Comparison of ENCODE assay signal across 11 cellular contexts in the genomic region with DNA sequence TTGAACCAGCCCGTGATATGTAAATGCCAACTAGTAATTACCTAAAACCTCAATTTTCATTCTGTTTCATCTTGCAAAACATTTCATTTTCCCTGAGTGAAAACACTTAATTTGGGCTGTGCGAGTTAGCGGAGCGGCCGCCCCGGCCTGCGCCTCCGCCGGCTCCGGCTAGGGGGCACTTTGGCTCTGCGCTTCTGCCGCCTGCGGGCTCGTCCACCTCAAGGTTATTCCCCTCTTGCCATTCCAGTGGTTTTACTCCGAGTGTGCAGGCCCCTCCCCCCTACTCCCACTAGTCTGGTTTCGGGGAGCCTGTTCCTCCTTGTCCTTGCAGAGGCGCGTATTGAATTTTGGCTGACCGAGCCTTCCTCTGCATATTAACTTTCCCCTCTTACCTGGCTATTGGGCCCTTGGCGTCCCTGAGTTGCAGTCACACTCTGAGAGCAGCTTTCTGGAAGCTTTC. TPM values are rescaled to one million over a fixed set of nuclear protein-coding genes. Genes with fewer than 3 reads are reported as not detected.
DNase-seq lines count a peak whose midpoint lies in the region; ATAC-seq, FAIRE-seq and TF ChIP-seq lines count a peak whose summit lies in the region.
"Had no signal": no experiment of that assay in that cellular context is flagged by ENCODE, and none has a peak within 500 bp of the region (broad histone marks: within the 10 kb centered on the region; RNA-seq: fewer than 3 reads in every experiment).

No MANE protein-coding gene starts in this region.

- H3K27ac ChIP-seq in SK-N-SH (ENCODE audit: low read depth in 2 of 2, low read length in 1 of 2): no peak overlapping the region; a peak in 1 of 4 replicates
- H3K27ac ChIP-seq: HL-60, neutrophil had no signal

- ATAC-seq in SK-N-SH treated with all-trans-retinoic acid at 6 μM for 48 hours: no peak
- no peak for ATAC-seq in stimulated activated memory B cell treated with anti-CD40 and anti-IgM and Interleukin-4, amounts not matched to agents 10 μg/mL and 1 μg/mL and 100 μg/mL, for 72 hours

- H4K20me1 ChIP-seq in SK-N-SH (ENCODE audit: insufficient read depth): no peaks in the 10 kb centered on the region; the same call in 1 of the 2 replicates

- H3K27me3 Mint-ChIP-seq in stimulated activated memory B cell treated with anti-CD40 and anti-IgM and Interleukin-4, amounts not matched to agents 10 μg/mL and 1 μg/mL and 100 μg/mL, for 72 hours: no peaks in the 10 kb centered on the region
- H3K27me3 Mint-ChIP-seq: CD4-positive, CD25-positive, alpha-beta regulatory T cell had no signal

- H3K4me1 ChIP-seq in SK-N-SH (ENCODE audit: control insufficient read depth in 1 of 2, insufficient read depth in 2 of 2, low read depth in 1 of 2, low read length in 1 of 2): peaks cover 2 to 31% of the 10 kb centered on the region in 2 experiments; a peak in 3 of 4 replicates

- H3K9me3 ChIP-seq in SK-N-SH: no peaks in the 10 kb centered on the region
- H3K9me3 ChIP-seq: neutrophil had no signal

- peaks cover 17% of the 10 kb centered on the region for H3K4me1 Mint-ChIP-seq in stimulated activated memory B cell treated with anti-CD40 and anti-IgM and Interleukin-4, amounts not matched to agents 10 μg/mL and 1 μg/mL and 100 μg/mL, for 72 hours

- H3F3A ChIP-seq in SK-N-SH (replicated peaks; ENCODE audit: insufficient read depth): peaks cover 30% of the 10 kb centered on the region

- no peak overlapping the region for H2AFZ ChIP-seq in SK-N-SH (ENCODE audit: low read depth)

- H3K27ac Mint-ChIP-seq in stimulated activated memory B cell treated with anti-CD40 and anti-IgM and Interleukin-4, amounts not matched to agents 10 μg/mL and 1 μg/mL and 100 μg/mL, for 72 hours: no peak overlapping the region

- TF ChIP-seq EP300 in SK-N-SH (IDR thresholded peaks at IDR 0.05; ENCODE audit: borderline replicate concordance in 1 of 2, low read depth in 1 of 2, low read length in 1 of 2): no peak

- WGBS in SK-N-SH (ENCODE audit: low lambda C conversion rate): 94% methylated on average over 20 of the region's 20 CpGs

- peaks cover 12% of the 10 kb centered on the region for H3K36me3 Mint-ChIP-seq in stimulated activated memory B cell treated with anti-CD40 and anti-IgM and Interleukin-4, amounts not matched to agents 10 μg/mL and 1 μg/mL and 100 μg/mL, for 72 hours

- peak; percentile 64 for TF ChIP-seq RAD21 in SK-N-SH (IDR thresholded peaks at IDR 0.05; ENCODE audit: low read length)

- no peak for TF ChIP-seq CTCF in SK-N-SH (IDR thresholded peaks at IDR 0.05)

- in situ Hi-C loops in T47D (cut with HindIII; ENCODE audit: low pct_unique_long_range_greater_than_20kb, low sequenced_read_pairs): no loop called here

- no peaks in the 10 kb centered on the region for H3K27me3 ChIP-seq in SK-N-SH (ENCODE audit: insufficient read depth)

- no peak overlapping the region for H3K4me3 Mint-ChIP-seq in stimulated activated memory B cell treated with anti-CD40 and anti-IgM and Interleukin-4, amounts not matched to agents 10 μg/mL and 1 μg/mL and 100 μg/mL, for 72 hours
- H3K4me3 Mint-ChIP-seq: CD4-positive, CD25-positive, alpha-beta regulatory T cell had no signal

- POLR2A ChIA-PET in SK-N-SH (lab: Yijun Ruan, JAX): no interaction called here

- FAIRE-seq in urothelium cell line (lab: Jason Lieb, UNC): no peak

- no peak overlapping the region; a peak in 1 of 4 replicates for H3K4me3 ChIP-seq in SK-N-SH (ENCODE audit: low read depth in 2 of 2, low read length in 1 of 2)

- peak; percentile 73 for DNase-seq in SK-N-SH
- peak; percentile 18 to 83 for DNase-seq in T47D (ENCODE audit: low read depth in 1 of 2, low spot score in 1 of 2)
- DNase-seq in left kidney (ENCODE audit: low read depth, low spot score): peak; percentile 85
- peak; percentile 89 for DNase-seq in urothelium cell line (ENCODE audit: low spot score)
- no peak for DNase-seq in DMS53 (lab: John Stamatoyannopoulos, UW)
- no peak for DNase-seq in DMS79 (lab: John Stamatoyannopoulos, UW)
- DNase-seq: CD4-positive, CD25-positive, alpha-beta regulatory T cell had no signal

- H3K9ac ChIP-seq in SK-N-SH: no peak overlapping the region

- peaks cover 18% of the 10 kb centered on the region; the same call in 1 of the 2 replicates for H3K79me2 ChIP-seq in SK-N-SH (ENCODE audit: insufficient read depth)

- CTCF ChIA-PET in SK-N-SH (lab: Yijun Ruan, JAX): interaction anchor here (1.0 to 3.0 kb wide), 4 partner anchors 10 to 36 kb away, joined by 3 to 10 read pairs (median 4); no protein-coding TSS in a partner anchor

- H3K4me2 ChIP-seq in SK-N-SH: peak overlapping the region; percentile 37; the same call in 1 of the 2 replicates

- H3K36me3 ChIP-seq in SK-N-SH (replicated peaks in 1 of 2; ENCODE audit: control insufficient read depth in 1 of 2, insufficient read depth in 2 of 2, low read length in 1 of 2): peaks cover 0 to 4% of the 10 kb centered on the region in 2 experiments
- H3K36me3 ChIP-seq: neutrophil had no signal

- no peaks in the 10 kb centered on the region for H3K9me3 Mint-ChIP-seq in stimulated activated memory B cell treated with anti-CD40 and anti-IgM and Interleukin-4, amounts not matched to agents 10 μg/mL and 1 μg/mL and 100 μg/mL, for 72 hours
- H3K9me3 Mint-ChIP-seq: CD4-positive, CD25-positive, alpha-beta regulatory T cell had no signal

- no peaks in the 10 kb centered on the region for H3K9me2 ChIP-seq in SK-N-SH

TF ChIP-seq in SK-N-SH, 30 proteins besides CTCF, POLR2A, EP300 and RAD21:
- TF ChIP-seq SMC3 (IDR thresholded peaks at IDR 0.05; ENCODE audit: low read depth, low read length): 0 out of 2 replicates have a peak, but pooled peaks have one; percentile 11
- TF ChIP-seq POLR2AphosphoS5 (IDR thresholded peaks at IDR 0.05; ENCODE audit: low read depth, low read length): no peak

TF ChIP-seq in SK-N-SH treated with all-trans-retinoic acid at 6 μM for 48 hours, 23 proteins besides CTCF, POLR2A, EP300 and RAD21 (continues in another document):
- TF ChIP-seq, protein P1, sequence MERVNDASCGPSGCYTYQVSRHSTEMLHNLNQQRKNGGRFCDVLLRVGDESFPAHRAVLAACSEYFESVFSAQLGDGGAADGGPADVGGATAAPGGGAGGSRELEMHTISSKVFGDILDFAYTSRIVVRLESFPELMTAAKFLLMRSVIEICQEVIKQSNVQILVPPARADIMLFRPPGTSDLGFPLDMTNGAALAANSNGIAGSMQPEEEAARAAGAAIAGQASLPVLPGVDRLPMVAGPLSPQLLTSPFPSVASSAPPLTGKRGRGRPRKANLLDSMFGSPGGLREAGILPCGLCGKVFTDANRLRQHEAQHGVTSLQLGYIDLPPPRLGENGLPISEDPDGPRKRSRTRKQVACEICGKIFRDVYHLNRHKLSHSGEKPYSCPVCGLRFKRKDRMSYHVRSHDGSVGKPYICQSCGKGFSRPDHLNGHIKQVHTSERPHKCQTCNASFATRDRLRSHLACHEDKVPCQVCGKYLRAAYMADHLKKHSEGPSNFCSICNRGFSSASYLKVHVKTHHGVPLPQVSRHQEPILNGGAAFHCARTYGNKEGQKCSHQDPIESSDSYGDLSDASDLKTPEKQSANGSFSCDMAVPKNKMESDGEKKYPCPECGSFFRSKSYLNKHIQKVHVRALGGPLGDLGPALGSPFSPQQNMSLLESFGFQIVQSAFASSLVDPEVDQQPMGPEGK (CRISPR knock-in tag; IDR thresholded peaks at IDR 0.05; ENCODE audit: borderline replicate concordance): no peak
- TF ChIP-seq, protein P2, sequence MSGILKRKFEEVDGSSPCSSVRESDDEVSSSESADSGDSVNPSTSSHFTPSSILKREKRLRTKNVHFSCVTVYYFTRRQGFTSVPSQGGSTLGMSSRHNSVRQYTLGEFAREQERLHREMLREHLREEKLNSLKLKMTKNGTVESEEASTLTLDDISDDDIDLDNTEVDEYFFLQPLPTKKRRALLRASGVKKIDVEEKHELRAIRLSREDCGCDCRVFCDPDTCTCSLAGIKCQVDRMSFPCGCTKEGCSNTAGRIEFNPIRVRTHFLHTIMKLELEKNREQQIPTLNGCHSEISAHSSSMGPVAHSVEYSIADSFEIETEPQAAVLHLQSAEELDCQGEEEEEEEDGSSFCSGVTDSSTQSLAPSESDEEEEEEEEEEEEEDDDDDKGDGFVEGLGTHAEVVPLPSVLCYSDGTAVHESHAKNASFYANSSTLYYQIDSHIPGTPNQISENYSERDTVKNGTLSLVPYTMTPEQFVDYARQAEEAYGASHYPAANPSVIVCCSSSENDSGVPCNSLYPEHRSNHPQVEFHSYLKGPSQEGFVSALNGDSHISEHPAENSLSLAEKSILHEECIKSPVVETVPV (CRISPR knock-in tag; IDR thresholded peaks at IDR 0.05): no peak
- TF ChIP-seq, protein P3, sequence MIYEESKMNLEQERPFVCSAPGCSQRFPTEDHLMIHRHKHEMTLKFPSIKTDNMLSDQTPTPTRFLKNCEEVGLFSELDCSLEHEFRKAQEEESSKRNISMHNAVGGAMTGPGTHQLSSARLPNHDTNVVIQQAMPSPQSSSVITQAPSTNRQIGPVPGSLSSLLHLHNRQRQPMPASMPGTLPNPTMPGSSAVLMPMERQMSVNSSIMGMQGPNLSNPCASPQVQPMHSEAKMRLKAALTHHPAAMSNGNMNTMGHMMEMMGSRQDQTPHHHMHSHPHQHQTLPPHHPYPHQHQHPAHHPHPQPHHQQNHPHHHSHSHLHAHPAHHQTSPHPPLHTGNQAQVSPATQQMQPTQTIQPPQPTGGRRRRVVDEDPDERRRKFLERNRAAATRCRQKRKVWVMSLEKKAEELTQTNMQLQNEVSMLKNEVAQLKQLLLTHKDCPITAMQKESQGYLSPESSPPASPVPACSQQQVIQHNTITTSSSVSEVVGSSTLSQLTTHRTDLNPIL (CRISPR knock-in tag; IDR thresholded peaks at IDR 0.05; ENCODE audit: low read depth): no peak
- no peak for TF ChIP-seq BACH2 (CRISPR knock-in tag; IDR thresholded peaks at IDR 0.05; ENCODE audit: borderline replicate concordance)
- TF ChIP-seq ARNTL (CRISPR knock-in tag; IDR thresholded peaks at IDR 0.05; ENCODE audit: borderline replicate concordance, low read depth): no peak
- no peak for TF ChIP-seq ESRRG (CRISPR knock-in tag; IDR thresholded peaks at IDR 0.05)
- TF ChIP-seq ZFP3 (CRISPR knock-in tag; IDR thresholded peaks at IDR 0.05): no peak

RNA-seq across cellular contexts. Expression of a gene that starts 55.6 kb away (rescaled TPM):
- 17.8 and 36.2 TPM in 2 replicates for polyA plus RNA-seq in SK-N-SH (2012; rRNA removed)
- 19.9 and 27.1 TPM in 2 replicates for polyA plus RNA-seq in SK-N-SH (2012; cell fraction: cytosol; rRNA removed)
- polyA plus RNA-seq in SK-N-SH (2012; cell fraction: nucleus; rRNA removed): 34.1 and 35.2 TPM in 2 replicates

RNA-seq across cellular contexts. Expression of a gene that starts 58.0 kb away (rescaled TPM):
- polyA plus RNA-seq in SK-N-SH (2012; rRNA removed): 42.3 and 54.4 TPM in 2 replicates
- polyA plus RNA-seq in SK-N-SH (2012; cell fraction: cytosol; rRNA removed): 42.5 and 49.5 TPM in 2 replicates
- 23.5 and 24.9 TPM in 2 replicates for polyA plus RNA-seq in SK-N-SH (2012; cell fraction: nucleus; rRNA removed)

Comparison
In these comparisons a context has a peak if more than half of its experiments do, and no peak if none do; other contexts are left out.
1. DNase-seq: peak in SK-N-SH (single experiment), T47D (2 of 2), left kidney (single experiment) and urothelium cell line (single experiment); none in DMS53 (single experiment) and DMS79 (single experiment).